12 cellular contexts compared by ENCODE assay signal in genomic region chr6:149059557-149059956, GRCh38.
DNase-seq lines count a peak whose midpoint lies in the region; ATAC-seq lines count a peak whose summit lies in the region.
"Had no signal": no experiment of that assay in that cellular context is flagged by ENCODE, and none has a peak within 500 bp of the region (broad histone marks: within the 10 kb centered on the region; RNA-seq: fewer than 3 reads in every experiment).

No MANE protein-coding gene starts in this region.

- POLR2A ChIA-PET in activated CD4-positive, alpha-beta memory T cell treated with anti-CD3 and anti-CD28 coated beads, Interleukin-2, amount 10 ng/mL, durations not matched to agents 7 days and 5 days (lab: Charles Lee), result interaction anchor here (1.1 to 10.3 kb wide), 7 partner anchors 9 to 91 kb away, joined by 3 to 74 read pairs (median 3); no protein-coding TSS in a partner anchor

- no peaks in the 10 kb centered on the region for H3K36me3 Mint-ChIP-seq in stimulated activated naive CD8-positive, alpha-beta T cell treated with anti-CD3 and anti-CD28 coated beads, Interleukin-15, Interleukin-2, amounts not matched to agents 100 ng/mL and 50 ng/mL, for 24 hours (ENCODE audit: low read depth)
- H3K36me3 Mint-ChIP-seq in activated CD4-positive, alpha-beta memory T cell treated with anti-CD3 and anti-CD28 coated beads, Interleukin-2, amount 10 ng/mL, durations not matched to agents 7 days and 5 days (ENCODE audit: low read depth), result peaks cover under 1% of the 10 kb centered on the region
- H3K36me3 Mint-ChIP-seq in immature natural killer cell, result no peaks in the 10 kb centered on the region

- no peaks in the 10 kb centered on the region for H3K9me3 Mint-ChIP-seq in stimulated activated naive CD8-positive, alpha-beta T cell treated with anti-CD3 and anti-CD28 coated beads, Interleukin-15, Interleukin-2, amounts not matched to agents 100 ng/mL and 50 ng/mL, for 24 hours
- no peaks in the 10 kb centered on the region for H3K9me3 Mint-ChIP-seq in activated CD4-positive, alpha-beta memory T cell treated with anti-CD3 and anti-CD28 coated beads, Interleukin-2, amount 10 ng/mL, durations not matched to agents 7 days and 5 days
- H3K9me3 Mint-ChIP-seq in immature natural killer cell, result no peaks in the 10 kb centered on the region
- H3K9me3 Mint-ChIP-seq: activated naive CD4-positive, alpha-beta T cell treated with anti-CD3 and anti-CD28 coated beads for 36 hours had no signal

- H3K27me3 Mint-ChIP-seq in stimulated activated naive CD8-positive, alpha-beta T cell treated with anti-CD3 and anti-CD28 coated beads, Interleukin-15, Interleukin-2, amounts not matched to agents 100 ng/mL and 50 ng/mL, for 24 hours, result no peaks in the 10 kb centered on the region
- no peaks in the 10 kb centered on the region for H3K27me3 Mint-ChIP-seq in activated CD4-positive, alpha-beta memory T cell treated with anti-CD3 and anti-CD28 coated beads, Interleukin-2, amount 10 ng/mL, durations not matched to agents 7 days and 5 days
- H3K27me3 Mint-ChIP-seq in immature natural killer cell (ENCODE audit: low read depth in 3 of 3), result peaks cover 1 to 8% (median 3%) of the 10 kb centered on the region in 3 donors

- peaks cover 41% of the 10 kb centered on the region for H3K4me1 Mint-ChIP-seq in stimulated activated naive CD8-positive, alpha-beta T cell treated with anti-CD3 and anti-CD28 coated beads, Interleukin-15, Interleukin-2, amounts not matched to agents 100 ng/mL and 50 ng/mL, for 24 hours (ENCODE audit: low read depth)
- H3K4me1 Mint-ChIP-seq in activated CD4-positive, alpha-beta memory T cell treated with anti-CD3 and anti-CD28 coated beads, Interleukin-2, amount 10 ng/mL, durations not matched to agents 7 days and 5 days, result peaks cover 65% of the 10 kb centered on the region
- peaks cover 49 to 66% of the 10 kb centered on the region in 2 donors for H3K4me1 Mint-ChIP-seq in immature natural killer cell

- H3K4me3 Mint-ChIP-seq in stimulated activated naive CD8-positive, alpha-beta T cell treated with anti-CD3 and anti-CD28 coated beads, Interleukin-15, Interleukin-2, amounts not matched to agents 100 ng/mL and 50 ng/mL, for 24 hours, result no peak overlapping the region
- H3K4me3 Mint-ChIP-seq in activated CD4-positive, alpha-beta memory T cell treated with anti-CD3 and anti-CD28 coated beads, Interleukin-2, amount 10 ng/mL, durations not matched to agents 7 days and 5 days, result no peak overlapping the region
- peak overlapping the region; percentile 72 to 83 (median 74) for H3K4me3 Mint-ChIP-seq in immature natural killer cell

- no peak for ATAC-seq in stimulated activated naive CD8-positive, alpha-beta T cell treated with anti-CD3 and anti-CD28 coated beads, Interleukin-15, Interleukin-2, amounts not matched to agents 100 U/mL and 50 U/mL, for 24 hours
- ATAC-seq in HG03378 (IDR thresholded peaks at IDR 0.05; ENCODE audit: unreplicated experiment) (no peak), HG03135 (IDR thresholded peaks at IDR 0.05; ENCODE audit: unreplicated experiment) (no peak)

- peak overlapping the region; percentile 9 for H3K27ac Mint-ChIP-seq in stimulated activated naive CD8-positive, alpha-beta T cell treated with anti-CD3 and anti-CD28 coated beads, Interleukin-15, Interleukin-2, amounts not matched to agents 100 ng/mL and 50 ng/mL, for 24 hours
- peak overlapping the region; percentile 89 for H3K27ac Mint-ChIP-seq in activated CD4-positive, alpha-beta memory T cell treated with anti-CD3 and anti-CD28 coated beads, Interleukin-2, amount 10 ng/mL, durations not matched to agents 7 days and 5 days
- peak overlapping the region; percentile 85 to 95 (median 93) for H3K27ac Mint-ChIP-seq in immature natural killer cell
- H3K27ac Mint-ChIP-seq: progenitor cell of endocrine pancreas had no signal

- DNase-seq in stimulated activated naive CD8-positive, alpha-beta T cell treated with anti-CD3 and anti-CD28 coated beads, Interleukin-15, Interleukin-2, amounts not matched to agents 100 U/mL and 50 U/mL, for 24 hours, result no peak
- no peak for DNase-seq in activated CD4-positive, alpha-beta memory T cell treated with anti-CD3 and anti-CD28 coated beads, Interleukin-2, amount 10 ng/mL, durations not matched to agents 7 days and 5 days
- DNase-seq in immature natural killer cell, result no peak
- DNase-seq in ureter (ENCODE audit: low spot score), result no peak
- DNase-seq in NOMO-1 treated with dmso at 0.1 percent for 144 hours (lab: John Stamatoyannopoulos, UW; ENCODE audit: unreplicated experiment), result no peak
- DNase-seq: cerebellar nuclear complex, mesendoderm had no signal

- CTCF ChIA-PET in activated CD4-positive, alpha-beta memory T cell treated with anti-CD3 and anti-CD28 coated beads, Interleukin-2, amount 10 ng/mL, durations not matched to agents 7 days and 5 days (lab: Charles Lee), result interaction anchor here (0.7 to 2.4 kb wide), 3 partner anchors 14 to 31 kb away, joined by 4 to 9 read pairs (median 6); no protein-coding TSS in a partner anchor

Comparison
In these comparisons a context has a peak if more than half of its experiments do, and no peak if none do; other contexts are left out.
1. H3K27ac Mint-ChIP-seq: peak in every context shown above with its lines; median percentile 93 in immature natural killer cell; 89 in activated CD4-positive, alpha-beta memory T cell treated with anti-CD3 and anti-CD28 coated beads, Interleukin-2, amount 10 ng/mL, durations not matched to agents 7 days and 5 days; 9 in stimulated activated naive CD8-positive, alpha-beta T cell treated with anti-CD3 and anti-CD28 coated beads, Interleukin-15, Interleukin-2, amounts not matched to agents 100 ng/mL and 50 ng/mL, for 24 hours.
2. H3K4me3 Mint-ChIP-seq: peak in immature natural killer cell (5 of 5); none in stimulated activated naive CD8-positive, alpha-beta T cell treated with anti-CD3 and anti-CD28 coated beads, Interleukin-15, Interleukin-2, amounts not matched to agents 100 ng/mL and 50 ng/mL, for 24 hours (single experiment) and activated CD4-positive, alpha-beta memory T cell treated with anti-CD3 and anti-CD28 coated beads, Interleukin-2, amount 10 ng/mL, durations not matched to agents 7 days and 5 days (single experiment).